In genomic region chr1:201371841-201372240, GRCh38 we compare ENCODE assay signal across 1 cellular context.
TF ChIP-seq lines count a peak whose summit lies in the region.

No MANE protein-coding gene starts in this region.

TF ChIP-seq in H1, 55 proteins besides CTCF, POLR2A, EP300 and RAD21:
- TF ChIP-seq KDM5A (IDR thresholded peaks at IDR 0.05; ENCODE audit: low read length) (no peak), JUND (IDR thresholded peaks at IDR 0.05; ENCODE audit: low read length) (no peak), SUZ12 (IDR thresholded peaks at IDR 0.05; ENCODE audit: low read length) (no peak), SP4 (IDR thresholded peaks at IDR 0.05; ENCODE audit: low read length) (no peak), ASH2L (IDR thresholded peaks at IDR 0.05; ENCODE audit: low read length) (no peak), USF2 (IDR thresholded peaks at IDR 0.05; ENCODE audit: low read length) (no peak), SIN3A (conservative IDR thresholded peaks at IDR 0.05 in 1 of 2, IDR thresholded peaks at IDR 0.05 in 1 of 2; ENCODE audit: low read depth in 1 of 2, low read length in 2 of 2) (no peak), CREB1 (IDR thresholded peaks at IDR 0.05) (no peak), SP1 (IDR thresholded peaks at IDR 0.05; ENCODE audit: low read depth, low read length) (no peak), TAF1 (IDR thresholded peaks at IDR 0.05; ENCODE audit: low read depth, low read length) (no peak), SIRT6 (IDR thresholded peaks at IDR 0.05; ENCODE audit: low read length) (no peak), MAFK (IDR thresholded peaks at IDR 0.05; ENCODE audit: low read depth, low read length) (no peak), CEBPB (IDR thresholded peaks at IDR 0.05; ENCODE audit: low read depth, low read length) (no peak), KDM4A (IDR thresholded peaks at IDR 0.05; ENCODE audit: low read depth, low read length, severe bottlenecking) (no peak), CBX8 (IDR thresholded peaks at IDR 0.05; ENCODE audit: borderline replicate concordance, low read depth, low read length) (no peak)
